In genomic region chr17:14784997-14785696, GRCh38 we compare ENCODE assay signal across 11 cellular contexts.
DNase-seq lines count a peak whose midpoint lies in the region; ATAC-seq, FAIRE-seq and TF ChIP-seq lines count a peak whose summit lies in the region.
"Had no signal": no experiment of that assay in that cellular context is flagged by ENCODE, and none has a peak within 500 bp of the region (broad histone marks: within the 10 kb centered on the region; RNA-seq: fewer than 3 reads in every experiment).

No MANE protein-coding gene starts in this region.

- H3K36me3 Mint-ChIP-seq in stimulated activated naive B cell treated with anti-CD40 and anti-IgM and Interleukin-4, amounts not matched to agents 10 μg/mL and 1 μg/mL and 100 μg/mL, for 72 hours, result no peaks in the 10 kb centered on the region
- H3K36me3 Mint-ChIP-seq in HFFc6 (ENCODE audit: low read depth), result peaks cover 5% of the 10 kb centered on the region; the same call in 1 of the 2 replicates

- FAIRE-seq in bronchial epithelial cell (lab: Jason Lieb, UNC), result peak; percentile 7

- H3K27me3 Mint-ChIP-seq in stimulated activated naive B cell treated with anti-CD40 and anti-IgM and Interleukin-4, amounts not matched to agents 10 μg/mL and 1 μg/mL and 100 μg/mL, for 72 hours, result peaks cover 12 to 26% of the 10 kb centered on the region in 2 donors
- H3K27me3 Mint-ChIP-seq in HFFc6 (ENCODE audit: insufficient read depth), result peaks cover 10% of the 10 kb centered on the region

- intact Hi-C loops in Right ventricle myocardium inferior (cut with DNase I) (no loop called here), Right ventricle myocardium superior (cut with DNase I) (no loop called here)

- H3K27ac ChIP-seq in substantia nigra (ENCODE audit: low read depth, low read length, poor library complexity, severe bottlenecking), result no peak overlapping the region
- H3K27ac ChIP-seq: heart right ventricle, SK-N-MC, testis had no signal

- H3K4me3 Mint-ChIP-seq in stimulated activated naive B cell treated with anti-CD40 and anti-IgM and Interleukin-4, amounts not matched to agents 10 μg/mL and 1 μg/mL and 100 μg/mL, for 72 hours, result no peak overlapping the region
- no peak overlapping the region for H3K4me3 Mint-ChIP-seq in HFFc6

- H3K4me1 Mint-ChIP-seq in stimulated activated naive B cell treated with anti-CD40 and anti-IgM and Interleukin-4, amounts not matched to agents 10 μg/mL and 1 μg/mL and 100 μg/mL, for 72 hours, result peaks cover 19% of the 10 kb centered on the region in 2 donors
- H3K4me1 Mint-ChIP-seq in HFFc6 (ENCODE audit: low read depth), result peaks cover 8% of the 10 kb centered on the region

- no peak overlapping the region for H3K4me3 ChIP-seq in bronchial epithelial cell (ENCODE audit: low read depth, low read length)
- H3K4me3 ChIP-seq: heart right ventricle, SK-N-MC, testis had no signal

- no peak overlapping the region for H3K27ac Mint-ChIP-seq in stimulated activated naive B cell treated with anti-CD40 and anti-IgM and Interleukin-4, amounts not matched to agents 10 μg/mL and 1 μg/mL and 100 μg/mL, for 72 hours
- H3K27ac Mint-ChIP-seq in HFFc6, result no peak overlapping the region

- H3K27me3 ChIP-seq in bronchial epithelial cell (ENCODE audit: control insufficient read depth, insufficient read depth, low read length), result no peaks in the 10 kb centered on the region
- H3K27me3 ChIP-seq: testis had no signal

- ATAC-seq in Right ventricle myocardium inferior (no peak), Right ventricle myocardium superior (ENCODE audit: poor library complexity) (no peak), HG03575 (IDR thresholded peaks at IDR 0.05; ENCODE audit: extremely low read depth, insufficient number of reproducible peaks, low FRiP score, unreplicated experiment) (peak; percentile 78)
- peak; percentile 91 for ATAC-seq in stimulated activated naive B cell treated with anti-CD40 and anti-IgM and Interleukin-4, amounts not matched to agents 10 μg/mL and 1 μg/mL and 100 μg/mL, for 72 hours (replicated peaks)
- ATAC-seq: heart right ventricle had no signal

- DNase-seq in Right ventricle myocardium inferior (ENCODE audit: missing footprints) (peak; percentile 60), Right ventricle myocardium superior (no peak), bronchial epithelial cell (ENCODE audit: low read depth) (peak; percentile 47), NCI-H2227 treated with DMSO at 0.1 percent for 48 hours (lab: John Stamatoyannopoulos, UW) (no peak), HFFc6 (no peak), substantia nigra (lab: John Stamatoyannopoulos, UW) (no peak)
- DNase-seq in stimulated activated naive B cell treated with anti-CD40 and anti-IgM and Interleukin-4, amounts not matched to agents 10 μg/mL and 1 μg/mL and 100 μg/mL, for 72 hours, result peak; percentile 60
- DNase-seq: heart right ventricle, testis had no signal

- H3K36me3 ChIP-seq in bronchial epithelial cell (ENCODE audit: control insufficient read depth, insufficient read depth, low read length), result no peaks in the 10 kb centered on the region
- H3K36me3 ChIP-seq: heart right ventricle had no signal

- peaks cover 0 to 2% of the 10 kb centered on the region in 2 donors for H3K9me3 Mint-ChIP-seq in stimulated activated naive B cell treated with anti-CD40 and anti-IgM and Interleukin-4, amounts not matched to agents 10 μg/mL and 1 μg/mL and 100 μg/mL, for 72 hours
- no peaks in the 10 kb centered on the region for H3K9me3 Mint-ChIP-seq in HFFc6

- TF ChIP-seq CTCF in bronchial epithelial cell (IDR thresholded peaks at IDR 0.05; ENCODE audit: insufficient read depth, low read length, severe bottlenecking) (peak; percentile 69), HFFc6 (IDR thresholded peaks at IDR 0.05) (no peak)

Comparison
In these comparisons a context has a peak if more than half of its experiments do, and no peak if none do; other contexts are left out.
1. DNase-seq: peak in Right ventricle myocardium inferior (single experiment), bronchial epithelial cell (single experiment) and stimulated activated naive B cell treated with anti-CD40 and anti-IgM and Interleukin-4, amounts not matched to agents 10 μg/mL and 1 μg/mL and 100 μg/mL, for 72 hours (single experiment); none in Right ventricle myocardium superior (single experiment), NCI-H2227 treated with DMSO at 0.1 percent for 48 hours (single experiment), HFFc6 (single experiment) and substantia nigra (0 of 49).
2. ATAC-seq: peak in HG03575 (single experiment) and stimulated activated naive B cell treated with anti-CD40 and anti-IgM and Interleukin-4, amounts not matched to agents 10 μg/mL and 1 μg/mL and 100 μg/mL, for 72 hours (2 of 2); none in Right ventricle myocardium inferior (single experiment) and Right ventricle myocardium superior (single experiment).